9 cellular contexts compared by ENCODE assay signal in genomic region chr10:69048103-69048502, GRCh38. TPM values are rescaled to one million over a fixed set of nuclear protein-coding genes. Genes with fewer than 3 reads are reported as not detected.
DNase-seq lines count a peak whose midpoint lies in the region; ATAC-seq and TF ChIP-seq lines count a peak whose summit lies in the region.
"Had no signal": no experiment of that assay in that cellular context is flagged by ENCODE, and none has a peak within 500 bp of the region (broad histone marks: within the 10 kb centered on the region; RNA-seq: fewer than 3 reads in every experiment).

No MANE protein-coding gene starts in this region.

- peak; percentile 69 for DNase-seq in stimulated activated CD4-positive, alpha-beta T cell treated with anti-CD3 and anti-CD28 coated beads, Interleukin-15, amount 100 ng/mL, for 24 hours
- DNase-seq in stimulated activated CD4-positive, alpha-beta T cell treated with anti-CD3 and anti-CD28 coated beads, Interleukin-4, amount 100 ng/mL, for 1 hour: no peak
- DNase-seq in brain microvascular endothelial cell: peak; percentile 39
- peak in 1 of 3 donors; percentile 40 for DNase-seq in mucosa of descending colon
- no peak for DNase-seq in amniotic stem cell (lab: John Stamatoyannopoulos, UW)
- no peak for DNase-seq in NCI-H345 treated with DMSO at 0.1 percent for 48 hours (lab: John Stamatoyannopoulos, UW; ENCODE audit: unreplicated experiment)
- DNase-seq: NCI-H2081 had no signal

- TF ChIP-seq CTCF in brain microvascular endothelial cell (IDR thresholded peaks at IDR 0.05; ENCODE audit: low read depth, low read length, missing control alignments): no peak
- no peak for TF ChIP-seq CTCF in mucosa of descending colon (IDR thresholded peaks at IDR 0.05)

- H3K36me3 ChIP-seq in brain microvascular endothelial cell (replicated peaks) (no peaks in the 10 kb centered on the region), mucosa of descending colon (ENCODE audit: low read depth) (no peaks in the 10 kb centered on the region)

- H3K4me1 ChIP-seq in mucosa of descending colon (ENCODE audit: low read depth): no peaks in the 10 kb centered on the region

- in situ Hi-C loops in brain microvascular endothelial cell (cut with HindIII; ENCODE audit: low pct_ligation_motif_present, low sequenced_read_pairs): no loop called here

- intact Hi-C loops in mucosa of descending colon (cut with DNase I, micrococcal nuclease): no loop called here

- H3K27me3 ChIP-seq in brain microvascular endothelial cell (replicated peaks): no peaks in the 10 kb centered on the region

- ATAC-seq in mucosa of descending colon (peak; percentile 49), GM21717 (IDR thresholded peaks at IDR 0.05; ENCODE audit: unreplicated experiment) (no peak), GM19463 (IDR thresholded peaks at IDR 0.05; ENCODE audit: unreplicated experiment) (no peak)

- no peak overlapping the region for H3K27ac ChIP-seq in brain microvascular endothelial cell

- H3K9me3 ChIP-seq in mucosa of descending colon: no peaks in the 10 kb centered on the region

- H3K4me3 ChIP-seq in brain microvascular endothelial cell (ENCODE audit: low read depth, low read length) (no peak overlapping the region), mucosa of descending colon (no peak overlapping the region)

RNA-seq across cellular contexts. Expression of gene SRGN, which starts 39.8 kb away (rescaled TPM):
- total RNA-seq in mucosa of descending colon: 10 to 100 TPM; 15.6 to 54.6 (median 43.9) TPM

RNA-seq across cellular contexts. Expression of gene KIFBP, which starts 59.5 kb away (rescaled TPM):
- 10 to 100 TPM; 15.7 to 24.0 (median 19.5) TPM for total RNA-seq in mucosa of descending colon

Comparison
In these comparisons a context has a peak if more than half of its experiments do, and no peak if none do; other contexts are left out.
1. DNase-seq: peak in stimulated activated CD4-positive, alpha-beta T cell treated with anti-CD3 and anti-CD28 coated beads, Interleukin-15, amount 100 ng/mL, for 24 hours (single experiment) and brain microvascular endothelial cell (single experiment); none in stimulated activated CD4-positive, alpha-beta T cell treated with anti-CD3 and anti-CD28 coated beads, Interleukin-4, amount 100 ng/mL, for 1 hour (single experiment), amniotic stem cell (single experiment) and NCI-H345 treated with DMSO at 0.1 percent for 48 hours (single experiment).